ENCODE assay signal across 13 cellular contexts in the genomic region with DNA sequence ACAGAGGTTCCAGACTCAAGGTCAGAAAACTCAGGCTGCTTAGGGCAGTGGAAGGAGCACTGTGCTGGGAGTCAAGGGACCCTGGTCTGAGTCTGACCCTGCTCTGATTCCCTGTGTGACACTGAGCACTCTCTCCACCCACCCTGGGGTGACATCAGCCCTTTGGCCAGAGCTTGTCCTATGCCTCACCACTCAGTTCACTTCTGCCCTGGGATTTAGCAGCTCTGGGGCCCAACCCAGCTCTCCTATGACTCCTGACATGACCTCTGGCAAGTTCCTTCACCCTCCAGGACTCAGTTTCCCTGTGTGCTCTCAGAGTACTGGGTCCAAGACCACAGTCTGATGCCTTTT.
DNase-seq lines count a peak whose midpoint lies in the region; ATAC-seq and TF ChIP-seq lines count a peak whose summit lies in the region.
"Had no signal": no experiment of that assay in that cellular context is flagged by ENCODE, and none has a peak within 500 bp of the region (broad histone marks: within the 10 kb centered on the region; RNA-seq: fewer than 3 reads in every experiment).

No MANE protein-coding gene starts in this region.

- no peak overlapping the region for H3K4me2 ChIP-seq in trophoblast cell (ENCODE audit: low read length)

- TF ChIP-seq CTCF in WTC11 (IDR thresholded peaks at IDR 0.05) (no peak), RWPE1 (conservative IDR thresholded peaks at IDR 0.05; ENCODE audit: low read depth) (no peak)

- no peak overlapping the region for H3K18ac ChIP-seq in trophoblast cell (ENCODE audit: low read length)

- POLR2A ChIA-PET in WTC11 (lab: Charles Lee), result interaction anchor here (1.1 kb wide), 1 partner anchor 84 kb away, joined by 4 read pairs; no protein-coding TSS in a partner anchor
- POLR2A ChIA-PET in RWPE1 (lab: Yijun Ruan, JAX; ENCODE audit: low non-redundant PET), result no interaction called here

- H3K23ac ChIP-seq in trophoblast cell (ENCODE audit: low read length), result no peak overlapping the region

- no peak overlapping the region for H3K4me3 ChIP-seq in trophoblast cell (ENCODE audit: low read depth, low read length)
- H3K4me3 ChIP-seq: breast epithelium had no signal

- no peak overlapping the region for H2AFZ ChIP-seq in trophoblast cell (ENCODE audit: insufficient read depth, low read length, poor library complexity)

- H3K4me1 ChIP-seq in trophoblast cell (ENCODE audit: control insufficient read depth in 1 of 2, insufficient read depth in 2 of 2, low read length in 2 of 2), result peaks cover 4% of the 10 kb centered on the region in 2 experiments
- H3K4me1 ChIP-seq: breast epithelium had no signal

- no peak overlapping the region for H4K8ac ChIP-seq in trophoblast cell (ENCODE audit: low read depth, low read length)

- H2BK120ac ChIP-seq in trophoblast cell (ENCODE audit: insufficient read depth, low read length, poor library complexity), result no peak overlapping the region

- no peaks in the 10 kb centered on the region for H3K36me3 Mint-ChIP-seq in activated T-cell treated with anti-CD3 and anti-CD28 coated beads, Interleukin-2, amount 50 U/mL, for 72 hours (ENCODE audit: insufficient read depth in 2 of 2)
- H3K36me3 Mint-ChIP-seq in activated T-cell treated with anti-CD3 and anti-CD28 coated beads, Interleukin-2, amount 50 U/mL, for 24 hours (ENCODE audit: low read depth), result no peaks in the 10 kb centered on the region
- H3K36me3 Mint-ChIP-seq in WTC11, result no peaks in the 10 kb centered on the region

- no peak overlapping the region for H3K4me3 Mint-ChIP-seq in activated T-cell treated with anti-CD3 and anti-CD28 coated beads, Interleukin-2, amount 50 U/mL, for 72 hours
- H3K4me3 Mint-ChIP-seq in activated T-cell treated with anti-CD3 and anti-CD28 coated beads, Interleukin-2, amount 50 U/mL, for 24 hours, result no peak overlapping the region
- no peak overlapping the region for H3K4me3 Mint-ChIP-seq in WTC11
- H3K4me3 Mint-ChIP-seq: activated naive CD4-positive, alpha-beta T cell treated with anti-CD3 and anti-CD28 coated beads for 36 hours; immature natural killer cell had no signal

- peaks cover 5% of the 10 kb centered on the region for H3K27me3 Mint-ChIP-seq in activated T-cell treated with anti-CD3 and anti-CD28 coated beads, Interleukin-2, amount 50 U/mL, for 72 hours (ENCODE audit: low read depth)
- peaks cover 19% of the 10 kb centered on the region for H3K27me3 Mint-ChIP-seq in activated T-cell treated with anti-CD3 and anti-CD28 coated beads, Interleukin-2, amount 50 U/mL, for 24 hours
- no peaks in the 10 kb centered on the region; the same call in 1 of the 2 replicates for H3K27me3 Mint-ChIP-seq in WTC11 (ENCODE audit: low read depth)

- no peak overlapping the region for H4K12ac ChIP-seq in trophoblast cell (ENCODE audit: low read depth, low read length)

- peak overlapping the region; percentile 2 for H3K14ac ChIP-seq in trophoblast cell (ENCODE audit: low read length)

- peak; percentile 24 to 43 for ATAC-seq in activated T-cell treated with anti-CD3 and anti-CD28 coated beads, Interleukin-2, amount 50 U/mL, for 72 hours (replicated peaks in 1 of 2)
- ATAC-seq in HG02870 (IDR thresholded peaks at IDR 0.05; ENCODE audit: unreplicated experiment) (peak; percentile 22), WTC11 (no peak)

- H3K27me3 ChIP-seq in trophoblast cell (ENCODE audit: insufficient read depth, low read length), result no peaks in the 10 kb centered on the region
- H3K27me3 ChIP-seq: breast epithelium had no signal

- H4K91ac ChIP-seq in trophoblast cell (ENCODE audit: low read depth, low read length), result no peak overlapping the region

- no peak overlapping the region for H2BK5ac ChIP-seq in trophoblast cell (ENCODE audit: low read depth, low read length, poor library complexity)

- H3K9ac ChIP-seq in trophoblast cell (ENCODE audit: low read length), result no peak overlapping the region

- no peak overlapping the region for H3K4ac ChIP-seq in trophoblast cell (ENCODE audit: low read depth, low read length)

- DNase-seq in activated T-cell treated with anti-CD3 and anti-CD28 coated beads, Interleukin-2, amount 50 U/mL, for 72 hours, result no peak
- no peak for DNase-seq in activated T-cell treated with anti-CD3 and anti-CD28 coated beads, Interleukin-2, amount 50 U/mL, for 24 hours
- DNase-seq in WTC11 (ENCODE audit: low spot score) (no peak), trophoblast cell (no peak), RWPE1 (ENCODE audit: low spot score) (no peak), NOMO-1 treated with DMSO at 0.1 percent for 48 hours (lab: John Stamatoyannopoulos, UW; ENCODE audit: unreplicated experiment) (no peak), hypothalamus (lab: John Stamatoyannopoulos, UW) (no peak)
- DNase-seq: 8988T; effector memory CD4-positive, alpha-beta T cell had no signal

- peak overlapping the region; percentile 5 for H2BK12ac ChIP-seq in trophoblast cell (ENCODE audit: low read length)

- H3K4me1 Mint-ChIP-seq in activated T-cell treated with anti-CD3 and anti-CD28 coated beads, Interleukin-2, amount 50 U/mL, for 72 hours (ENCODE audit: low read depth), result no peaks in the 10 kb centered on the region
- H3K4me1 Mint-ChIP-seq in activated T-cell treated with anti-CD3 and anti-CD28 coated beads, Interleukin-2, amount 50 U/mL, for 24 hours (ENCODE audit: low read depth), result no peaks in the 10 kb centered on the region
- no peaks in the 10 kb centered on the region for H3K4me1 Mint-ChIP-seq in WTC11
- H3K4me1 Mint-ChIP-seq: immature natural killer cell had no signal

- no peaks in the 10 kb centered on the region for H3K9me3 Mint-ChIP-seq in activated T-cell treated with anti-CD3 and anti-CD28 coated beads, Interleukin-2, amount 50 U/mL, for 72 hours
- H3K9me3 Mint-ChIP-seq in activated T-cell treated with anti-CD3 and anti-CD28 coated beads, Interleukin-2, amount 50 U/mL, for 24 hours, result no peaks in the 10 kb centered on the region
- H3K9me3 Mint-ChIP-seq in WTC11, result no peaks in the 10 kb centered on the region
- H3K9me3 Mint-ChIP-seq: activated naive CD4-positive, alpha-beta T cell treated with anti-CD3 and anti-CD28 coated beads for 36 hours; immature natural killer cell had no signal

- peak overlapping the region; percentile 41 for H2AK5ac ChIP-seq in trophoblast cell (ENCODE audit: low read length)

- H3K79me2 ChIP-seq in trophoblast cell (ENCODE audit: control insufficient read depth, insufficient read depth, low read length, poor library complexity), result no peaks in the 10 kb centered on the region

- H3K27ac ChIP-seq in trophoblast cell (ENCODE audit: low read depth, low read length) (no peak overlapping the region), RWPE1 (no peak overlapping the region)
- H3K27ac ChIP-seq: breast epithelium had no signal

- H3K9me3 ChIP-seq in trophoblast cell (ENCODE audit: insufficient read depth, low read depth, low read length), result no peaks in the 10 kb centered on the region
- H3K9me3 ChIP-seq: breast epithelium had no signal

- no peaks in the 10 kb centered on the region for H3K79me1 ChIP-seq in trophoblast cell (ENCODE audit: low read length)

- no peak overlapping the region for H3K27ac Mint-ChIP-seq in activated T-cell treated with anti-CD3 and anti-CD28 coated beads, Interleukin-2, amount 50 U/mL, for 72 hours
- H3K27ac Mint-ChIP-seq in activated T-cell treated with anti-CD3 and anti-CD28 coated beads, Interleukin-2, amount 50 U/mL, for 24 hours, result no peak overlapping the region
- no peak overlapping the region for H3K27ac Mint-ChIP-seq in WTC11
- H3K27ac Mint-ChIP-seq: activated naive CD4-positive, alpha-beta T cell treated with anti-CD3 and anti-CD28 coated beads for 36 hours; immature natural killer cell had no signal

- H3K36me3 ChIP-seq in trophoblast cell (ENCODE audit: control insufficient read depth in 1 of 2, insufficient read depth in 2 of 2, low read length in 2 of 2), result no peaks in the 10 kb centered on the region
- H3K36me3 ChIP-seq: breast epithelium had no signal

- CTCF ChIA-PET in WTC11 (lab: Charles Lee), result interaction anchor here (0.6 to 2.8 kb wide), 17 partner anchors 9 to 635 kb away, joined by 3 to 16 read pairs (median 5); partner anchors contain the start of gene GALNT10
- CTCF ChIA-PET in RWPE1 (lab: Yijun Ruan, JAX), result interaction anchor here (0.7 to 2.5 kb wide), 14 partner anchors 8 to 1424 kb away, joined by 3 to 14 read pairs (median 4); no protein-coding TSS in a partner anchor

TF ChIP-seq in WTC11, 78 proteins besides CTCF, POLR2A, EP300 and RAD21:
- TF ChIP-seq, protein P1, sequence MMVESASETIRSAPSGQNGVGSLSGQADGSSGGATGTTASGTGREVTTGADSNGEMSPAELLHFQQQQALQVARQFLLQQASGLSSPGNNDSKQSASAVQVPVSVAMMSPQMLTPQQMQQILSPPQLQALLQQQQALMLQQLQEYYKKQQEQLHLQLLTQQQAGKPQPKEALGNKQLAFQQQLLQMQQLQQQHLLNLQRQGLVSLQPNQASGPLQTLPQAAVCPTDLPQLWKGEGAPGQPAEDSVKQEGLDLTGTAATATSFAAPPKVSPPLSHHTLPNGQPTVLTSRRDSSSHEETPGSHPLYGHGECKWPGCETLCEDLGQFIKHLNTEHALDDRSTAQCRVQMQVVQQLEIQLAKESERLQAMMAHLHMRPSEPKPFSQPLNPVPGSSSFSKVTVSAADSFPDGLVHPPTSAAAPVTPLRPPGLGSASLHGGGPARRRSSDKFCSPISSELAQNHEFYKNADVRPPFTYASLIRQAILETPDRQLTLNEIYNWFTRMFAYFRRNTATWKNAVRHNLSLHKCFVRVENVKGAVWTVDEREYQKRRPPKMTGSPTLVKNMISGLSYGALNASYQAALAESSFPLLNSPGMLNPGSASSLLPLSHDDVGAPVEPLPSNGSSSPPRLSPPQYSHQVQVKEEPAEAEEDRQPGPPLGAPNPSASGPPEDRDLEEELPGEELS (CRISPR knock-in tag; IDR thresholded peaks at IDR 0.05), result no peak
- TF ChIP-seq ZNF121 (CRISPR knock-in tag; IDR thresholded peaks at IDR 0.05), result 0 out of 2 replicates have a peak, but pooled peaks have one; percentile 29
